Comparison of ENCODE assay signal across 8 cellular contexts in genomic region chr15:25790003-25790660, GRCh38.
DNase-seq lines count a peak whose midpoint lies in the region; ATAC-seq and TF ChIP-seq lines count a peak whose summit lies in the region.

No MANE protein-coding gene starts in this region.

- no peaks in the 10 kb centered on the region for H3K9me3 ChIP-seq in neural progenitor cell (ENCODE audit: low read depth)
- H3K9me3 ChIP-seq in vagina = no peaks in the 10 kb centered on the region

- DNase-seq in NOMO-1 treated with dmso at 0.1 percent for 144 hours (lab: John Stamatoyannopoulos, UW; ENCODE audit: unreplicated experiment) (peak; percentile 66), cerebellum (ENCODE audit: low spot score) (peak; percentile 23), neural progenitor cell (ENCODE audit: low spot score) (no peak), vagina (ENCODE audit: extremely low spot score in 2 of 2) (no peak), NCI-H1092 treated with DMSO at 0.1 percent for 48 hours (lab: John Stamatoyannopoulos, UW) (no peak)

- H3K27ac ChIP-seq in ACC112 (ENCODE audit: low read depth, low read length) = peak overlapping the region; percentile 93
- no peak overlapping the region for H3K27ac ChIP-seq in neural progenitor cell
- peak overlapping the region; percentile 26 for H3K27ac ChIP-seq in vagina

- no peak overlapping the region for H3K9ac ChIP-seq in neural progenitor cell

- peaks cover 29% of the 10 kb centered on the region for H3K4me1 Mint-ChIP-seq in neural progenitor cell

- no peak overlapping the region for H3K4me3 Mint-ChIP-seq in neural progenitor cell

- H3K79me2 ChIP-seq in ACC112 (ENCODE audit: control insufficient read depth, insufficient read depth, low read length, unreplicated experiment) (peaks cover 37% of the 10 kb centered on the region), neural progenitor cell (ENCODE audit: low read depth) (no peaks in the 10 kb centered on the region)

- H2AFZ ChIP-seq in ACC112 (ENCODE audit: low read length, unreplicated experiment) = peak overlapping the region; percentile 1
- H2AFZ ChIP-seq in neural progenitor cell (replicated peaks) = no peak overlapping the region

- H3K27me3 ChIP-seq in ACC112 (ENCODE audit: insufficient read depth, low read length) (no peaks in the 10 kb centered on the region), neural progenitor cell (no peaks in the 10 kb centered on the region), vagina (no peaks in the 10 kb centered on the region)

- TF ChIP-seq POLR2A in vagina (IDR thresholded peaks at IDR 0.05) = no peak

- H3K4me1 ChIP-seq in ACC112 (ENCODE audit: control insufficient read depth, insufficient read depth, low read length, unreplicated experiment) (peaks cover 60% of the 10 kb centered on the region), neural progenitor cell (no peaks in the 10 kb centered on the region), vagina (peaks cover 33% of the 10 kb centered on the region)

- intact Hi-C loops in vagina (cut with DNase I) = no loop called here

- ATAC-seq in GM21423 (IDR thresholded peaks at IDR 0.05; ENCODE audit: unreplicated experiment) (no peak), GM18907 (IDR thresholded peaks at IDR 0.05; ENCODE audit: unreplicated experiment) (no peak)

- H3F3A ChIP-seq in neural progenitor cell (ENCODE audit: low read depth) = no peaks in the 10 kb centered on the region

- H3K4me2 ChIP-seq in neural progenitor cell = no peak overlapping the region

- H3K36me3 Mint-ChIP-seq in neural progenitor cell = no peaks in the 10 kb centered on the region

- H3K9me3 Mint-ChIP-seq in neural progenitor cell = no peaks in the 10 kb centered on the region

- H3K27me3 Mint-ChIP-seq in neural progenitor cell (ENCODE audit: insufficient read depth, low read depth) = peaks cover 3% of the 10 kb centered on the region

- H4K20me1 ChIP-seq in neural progenitor cell (ENCODE audit: low read depth) = no peaks in the 10 kb centered on the region

- H3K27ac Mint-ChIP-seq in neural progenitor cell = peak overlapping the region; percentile 24

- H3K4me3 ChIP-seq in ACC112 (ENCODE audit: low read depth, low read length) (peak overlapping the region; percentile 58), neural progenitor cell (no peak overlapping the region), vagina (no peak overlapping the region)

- H3K36me3 ChIP-seq in ACC112 (ENCODE audit: insufficient read depth, low read length) (no peaks in the 10 kb centered on the region), neural progenitor cell (no peaks in the 10 kb centered on the region), vagina (no peaks in the 10 kb centered on the region)

- TF ChIP-seq CTCF in neural progenitor cell (IDR thresholded peaks at IDR 0.05) (no peak), vagina (IDR thresholded peaks at IDR 0.05) (no peak)

Comparison
In these comparisons a context has a peak if more than half of its experiments do, and no peak if none do; other contexts are left out.
1. DNase-seq: peak in NOMO-1 treated with dmso at 0.1 percent for 144 hours (single experiment) and cerebellum (single experiment); none in neural progenitor cell (single experiment), vagina (0 of 2) and NCI-H1092 treated with DMSO at 0.1 percent for 48 hours (single experiment).